ENCODE assay signal across 22 cellular contexts in the genomic region with DNA sequence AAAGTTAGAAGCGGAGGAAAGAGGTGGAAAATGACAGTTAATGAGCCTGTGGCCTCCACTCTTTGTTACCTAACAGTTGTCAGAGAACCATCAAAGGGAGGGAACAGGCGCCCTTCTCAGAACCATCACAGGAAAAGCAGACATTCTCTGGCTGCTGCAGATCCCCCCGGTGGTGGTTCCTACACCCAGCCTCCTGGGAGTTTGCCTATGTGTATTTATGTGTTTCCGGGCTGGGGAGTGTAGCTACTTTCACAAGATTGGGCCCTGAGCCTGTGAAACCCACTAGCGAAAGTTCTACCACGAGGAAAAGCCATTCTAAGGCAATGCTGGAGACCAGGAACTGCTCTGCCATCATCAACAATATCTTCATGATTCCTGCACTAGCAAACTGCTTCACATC. TPM values are rescaled to one million over a fixed set of nuclear protein-coding genes. Genes with fewer than 3 reads are reported as not detected.
DNase-seq lines count a peak whose midpoint lies in the region; ATAC-seq and TF ChIP-seq lines count a peak whose summit lies in the region.
"Had no signal": no experiment of that assay in that cellular context is flagged by ENCODE, and none has a peak within 500 bp of the region (broad histone marks: within the 10 kb centered on the region; RNA-seq: fewer than 3 reads in every experiment).

No MANE protein-coding gene starts in this region.

- H4K20me1 ChIP-seq in neural progenitor cell (ENCODE audit: low read depth): peaks cover 48% of the 10 kb centered on the region

- H3K36me3 ChIP-seq in HEK293 (ENCODE audit: control insufficient read depth in 2 of 2, insufficient read depth in 1 of 2, low read length in 2 of 2) (no peaks in the 10 kb centered on the region), WERI-Rb-1 (no peaks in the 10 kb centered on the region; the same call in 1 of the 2 replicates), neural progenitor cell (no peaks in the 10 kb centered on the region), right atrium auricular region (no peaks in the 10 kb centered on the region)
- H3K36me3 ChIP-seq: sigmoid colon, stomach, upper lobe of right lung had no signal

- no peak overlapping the region for H3K4me3 Mint-ChIP-seq in neural progenitor cell

- peaks cover 10% of the 10 kb centered on the region for H3K9me3 Mint-ChIP-seq in neural progenitor cell

- H3K9me3 ChIP-seq in HEK293 (ENCODE audit: control insufficient read depth, insufficient read depth, low read depth, low read length) (no peaks in the 10 kb centered on the region), WERI-Rb-1 (ENCODE audit: severe bottlenecking) (peaks cover 7% of the 10 kb centered on the region), neural progenitor cell (ENCODE audit: low read depth) (no peaks in the 10 kb centered on the region), right atrium auricular region (no peaks in the 10 kb centered on the region)
- H3K9me3 ChIP-seq: A549, sigmoid colon, stomach, upper lobe of right lung had no signal

- no peak for ATAC-seq in left colon
- no peak for ATAC-seq in HG02840 (IDR thresholded peaks at IDR 0.05; ENCODE audit: low FRiP score, unreplicated experiment)
- ATAC-seq: A549, GM12878, upper lobe of right lung had no signal

- TF ChIP-seq CTCF in HEK293 (tag by site-specific recombination; IDR thresholded peaks at IDR 0.05) (peak; percentile 38; the same call in 1 of the 2 replicates), WERI-Rb-1 (IDR thresholded peaks at IDR 0.05; ENCODE audit: low read depth, low read length) (no peak), neural progenitor cell (IDR thresholded peaks at IDR 0.05) (no peak), right atrium auricular region (IDR thresholded peaks at IDR 0.05) (no peak)

- H3K4me3 ChIP-seq in HEK293 (ENCODE audit: low read depth, low read length) (no peak overlapping the region), WERI-Rb-1 (ENCODE audit: low read depth, low read length) (no peak overlapping the region), neural progenitor cell (no peak overlapping the region), right atrium auricular region (no peak overlapping the region)
- H3K4me3 ChIP-seq: A549, GM12878, sigmoid colon, stomach, upper lobe of right lung had no signal

- no peaks in the 10 kb centered on the region for H3K79me2 ChIP-seq in neural progenitor cell (ENCODE audit: low read depth)

- H3K4me2 ChIP-seq in neural progenitor cell: no peak overlapping the region
- H3K4me2 ChIP-seq: A549, KMS-11 had no signal

- CTCF ChIA-PET in HEK293 (lab: Yijun Ruan, JAX): interaction anchor here (0.6 to 0.7 kb wide), 2 partner anchors 33 to 94 kb away, joined by 3 read pairs; no protein-coding TSS in a partner anchor

- H3K4me1 Mint-ChIP-seq in neural progenitor cell: peaks cover 37% of the 10 kb centered on the region

- H3K27me3 Mint-ChIP-seq in neural progenitor cell (ENCODE audit: insufficient read depth, low read depth): peaks cover 11% of the 10 kb centered on the region

- H2AFZ ChIP-seq in neural progenitor cell (replicated peaks): no peak overlapping the region

- H3K27me3 ChIP-seq in WERI-Rb-1 (ENCODE audit: insufficient read depth, low read depth, severe bottlenecking) (peaks cover 85% of the 10 kb centered on the region), neural progenitor cell (peaks cover 88% of the 10 kb centered on the region), right atrium auricular region (peaks cover 0 to 3% of the 10 kb centered on the region in 2 donors)
- H3K27me3 ChIP-seq: upper lobe of right lung had no signal

- H3F3A ChIP-seq in neural progenitor cell (ENCODE audit: low read depth): peaks cover 90% of the 10 kb centered on the region

- POLR2A ChIA-PET in HEK293 (lab: Yijun Ruan, JAX): interaction anchor here (0.6 to 1.3 kb wide), 2 partner anchors 53 to 356 kb away, joined by 3 to 4 read pairs; partner anchors contain the start of gene BCOR

- H3K36me3 Mint-ChIP-seq in neural progenitor cell: no peaks in the 10 kb centered on the region

- H3K27ac ChIP-seq in HEK293 (ENCODE audit: extremely low read depth, low read depth, low read length) (no peak overlapping the region), WERI-Rb-1 (peak overlapping the region; percentile 98), neural progenitor cell (no peak overlapping the region), right atrium auricular region (peak overlapping the region in 1 of 2 donors; percentile 82)
- H3K27ac ChIP-seq: KMS-11, sigmoid colon, upper lobe of right lung had no signal

- no peak overlapping the region for H3K9ac ChIP-seq in neural progenitor cell
- H3K9ac ChIP-seq: KMS-11 had no signal

- intact Hi-C loops in left colon (cut with DNase I, micrococcal nuclease): no loop called here

- DNase-seq in NCI-H82 (lab: John Stamatoyannopoulos, UW): peak; percentile 22
- DNase-seq in NCI-H82 treated with DMSO at 0.1 percent for 48 hours (lab: John Stamatoyannopoulos, UW; ENCODE audit: unreplicated experiment): no peak
- DNase-seq in WERI-Rb-1: no peak
- peak; percentile 16 for DNase-seq in neural progenitor cell (ENCODE audit: low spot score)
- DNase-seq in left colon: no peak
- no peak for DNase-seq in right atrium auricular region (ENCODE audit: low spot score)
- DNase-seq: activated CD4-positive, alpha-beta T cell treated with anti-CD3 and anti-CD28 coated beads for 4 hours; activated gamma-delta T cell treated with Interleukin-2 at 50 U/mL for 16 hours; hypothalamus; kidney glomerular epithelial cell; NCI-H1436; NCI-H345; sigmoid colon; stimulated activated CD4-positive, alpha-beta T cell treated with anti-CD3 and anti-CD28 coated beads, Interleukin-1b, Interleukin-23, amount 100 ng/mL, for 48 hours; stomach; T1000; upper lobe of right lung had no signal

- no peak overlapping the region for H3K27ac Mint-ChIP-seq in neural progenitor cell

- H3K4me1 ChIP-seq in HEK293 (ENCODE audit: control insufficient read depth, insufficient read depth, low read length) (peaks cover 13% of the 10 kb centered on the region), neural progenitor cell (peaks cover 49% of the 10 kb centered on the region), right atrium auricular region (peaks cover 0 to 93% of the 10 kb centered on the region in 2 donors)
- H3K4me1 ChIP-seq: upper lobe of right lung had no signal

TF ChIP-seq in HEK293, 187 proteins besides CTCF, POLR2A, EP300 and RAD21:
- TF ChIP-seq ZNF37A (tag by site-specific recombination; IDR thresholded peaks at IDR 0.05) (no peak), ZNF701 (tag by site-specific recombination; IDR thresholded peaks at IDR 0.05) (no peak), ZNF585B (tag by site-specific recombination; IDR thresholded peaks at IDR 0.05) (no peak)
- TF ChIP-seq, protein P1, sequence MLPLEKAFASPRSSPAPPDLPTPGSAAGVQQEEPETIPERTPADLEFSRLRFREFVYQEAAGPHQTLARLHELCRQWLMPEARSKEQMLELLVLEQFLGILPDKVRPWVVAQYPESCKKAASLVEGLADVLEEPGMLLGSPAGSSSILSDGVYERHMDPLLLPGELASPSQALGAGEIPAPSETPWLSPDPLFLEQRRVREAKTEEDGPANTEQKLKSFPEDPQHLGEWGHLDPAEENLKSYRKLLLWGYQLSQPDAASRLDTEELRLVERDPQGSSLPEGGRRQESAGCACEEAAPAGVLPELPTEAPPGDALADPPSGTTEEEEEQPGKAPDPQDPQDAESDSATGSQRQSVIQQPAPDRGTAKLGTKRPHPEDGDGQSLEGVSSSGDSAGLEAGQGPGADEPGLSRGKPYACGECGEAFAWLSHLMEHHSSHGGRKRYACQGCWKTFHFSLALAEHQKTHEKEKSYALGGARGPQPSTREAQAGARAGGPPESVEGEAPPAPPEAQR (tag by site-specific recombination; IDR thresholded peaks at IDR 0.05): no peak

RNA-seq across cellular contexts. Expression of gene BCOR, which starts 52.7 kb away (rescaled TPM):
- 29.5 and 32.4 TPM in 2 replicates for total RNA-seq in neural progenitor cell (ENCODE audit: low replicate concordance)
- total RNA-seq in left colon: 10 to 100 TPM; 19.0 to 24.4 TPM
- 10 to 100 TPM; 24.3 to 37.1 TPM for total RNA-seq in right atrium auricular region

Comparison
In these comparisons a context has a peak if more than half of its experiments do, and no peak if none do; other contexts are left out.
1. DNase-seq: peak in NCI-H82 (single experiment) and neural progenitor cell (single experiment); none in NCI-H82 treated with DMSO at 0.1 percent for 48 hours (single experiment), WERI-Rb-1 (single experiment), left colon (0 of 2) and right atrium auricular region (single experiment).